In the genomic region with DNA sequence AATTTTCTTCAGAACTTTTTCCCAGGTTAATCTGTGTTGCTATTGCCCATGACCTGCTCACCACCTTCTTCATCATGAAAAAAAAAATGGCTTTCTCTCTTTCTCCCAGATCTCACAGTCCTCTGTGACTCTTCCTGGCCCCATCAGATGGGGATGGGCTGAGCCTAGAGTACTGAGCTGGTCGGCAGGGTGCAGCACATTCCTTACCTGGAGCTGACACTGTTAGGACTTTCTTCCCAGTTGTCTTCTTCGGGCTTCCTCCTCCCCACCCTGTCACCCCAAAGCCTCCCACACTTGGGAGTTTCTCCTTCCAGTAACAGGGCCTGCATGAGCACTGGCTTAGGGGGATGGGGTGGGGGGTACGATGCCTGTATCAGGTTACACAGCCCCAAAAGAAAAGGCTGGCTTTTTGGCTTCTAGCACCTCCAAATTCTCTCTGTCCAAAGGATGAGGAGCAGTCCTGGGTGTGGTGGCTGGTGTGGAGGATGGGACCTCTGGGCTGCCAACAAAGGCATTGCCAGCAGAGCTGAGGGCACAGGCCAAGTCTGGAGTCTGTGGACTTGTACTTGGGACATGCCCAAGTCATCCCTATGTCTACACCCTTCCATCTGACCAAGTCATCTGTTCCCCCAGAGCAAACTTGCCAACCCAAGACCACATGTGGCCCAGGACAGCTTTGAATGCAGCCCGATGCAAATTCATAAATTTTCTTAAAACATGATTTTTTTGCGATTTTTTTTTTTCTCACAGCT, we compare ENCODE assay signal across 19 cellular contexts.
"Had no signal": no experiment of that assay in that cellular context is flagged by ENCODE, and none has a peak within 500 bp of the region (broad histone marks: within the 10 kb centered on the region; RNA-seq: fewer than 3 reads in every experiment).

No MANE protein-coding gene starts in this region.

- DNase-seq: activated CD4-positive, alpha-beta memory T cell treated with anti-CD3 and anti-CD28 coated beads, Interleukin-2, amount 10 ng/mL, durations not matched to agents 7 days and 5 days; activated effector memory CD4-positive, alpha-beta T cell treated with Interleukin-2 at 50 U/mL for 16 hours; activated T-cell treated with anti-CD3 and anti-CD28 coated beads, Interleukin-2, amount 50 U/mL, for 4 hours; central memory CD4-positive, alpha-beta T cell; cortex of kidney; effector CD4-positive, alpha-beta T cell; foreskin melanocyte; head of caudate nucleus; immature natural killer cell; left colon; naive B cell; ovary; stimulated activated CD4-positive, alpha-beta T cell treated with anti-CD3 and anti-CD28 coated beads, Interleukin-1b, Interleukin-23, amount 100 ng/mL, for 48 hours; stimulated activated naive CD8-positive, alpha-beta T cell treated with anti-CD3 and anti-CD28 coated beads, Interleukin-15, amount 100 ng/mL, for 72 hours; T-helper 1 cell; T1000; upper lobe of left lung had no signal

- H3K36me3 ChIP-seq: ovary, upper lobe of left lung had no signal

- H3K4me3 ChIP-seq: lung, ovary, upper lobe of left lung had no signal

- H3K36me3 Mint-ChIP-seq: activated naive CD4-positive, alpha-beta T cell treated with anti-CD3 and anti-CD28 coated beads, Interleukin-2, amount 50 U/mL, for 24 hours; immature natural killer cell; naive B cell had no signal

- H3K27me3 ChIP-seq: ovary, upper lobe of left lung had no signal

- H3K9me3 Mint-ChIP-seq: activated CD4-positive, alpha-beta memory T cell treated with anti-CD3 and anti-CD28 coated beads, Interleukin-2, amount 10 ng/mL, durations not matched to agents 7 days and 5 days; activated naive CD4-positive, alpha-beta T cell treated with anti-CD3 and anti-CD28 coated beads, Interleukin-2, amount 50 U/mL, for 24 hours; activated T-cell treated with anti-CD3 and anti-CD28 coated beads, Interleukin-2, amount 50 U/mL, for 4 hours; naive B cell; stimulated activated naive CD8-positive, alpha-beta T cell treated with anti-CD3 and anti-CD28 coated beads, Interleukin-15, amount 100 ng/mL, for 72 hours had no signal

- H3K9me3 ChIP-seq: ovary, upper lobe of left lung had no signal

- H3K27ac ChIP-seq: ovary, upper lobe of left lung had no signal

- H3K4me3 Mint-ChIP-seq: activated CD4-positive, alpha-beta memory T cell treated with anti-CD3 and anti-CD28 coated beads, Interleukin-2, amount 10 ng/mL, durations not matched to agents 7 days and 5 days; activated naive CD4-positive, alpha-beta T cell treated with anti-CD3 and anti-CD28 coated beads, Interleukin-2, amount 50 U/mL, for 24 hours; activated T-cell treated with anti-CD3 and anti-CD28 coated beads, Interleukin-2, amount 50 U/mL, for 4 hours; immature natural killer cell; naive B cell; stimulated activated naive CD8-positive, alpha-beta T cell treated with anti-CD3 and anti-CD28 coated beads, Interleukin-15, amount 100 ng/mL, for 72 hours had no signal

- ATAC-seq: activated T-cell treated with anti-CD3 and anti-CD28 coated beads, Interleukin-2, amount 50 U/mL, for 4 hours; left colon; stimulated activated naive CD8-positive, alpha-beta T cell treated with anti-CD3 and anti-CD28 coated beads, Interleukin-15, amount 100 ng/mL, for 72 hours had no signal

- H3K27ac Mint-ChIP-seq: activated CD4-positive, alpha-beta memory T cell treated with anti-CD3 and anti-CD28 coated beads, Interleukin-2, amount 10 ng/mL, durations not matched to agents 7 days and 5 days; immature natural killer cell had no signal

- H3K4me1 Mint-ChIP-seq: activated CD4-positive, alpha-beta memory T cell treated with anti-CD3 and anti-CD28 coated beads, Interleukin-2, amount 10 ng/mL, durations not matched to agents 7 days and 5 days; activated naive CD4-positive, alpha-beta T cell treated with anti-CD3 and anti-CD28 coated beads, Interleukin-2, amount 50 U/mL, for 24 hours had no signal
